In genomic region chr4:158671915-158672806, GRCh38 we compare ENCODE assay signal across 8 cellular contexts.
A peak's percentile ranks its signal among the peaks of the same experiment; 100 is the strongest.
DNase-seq lines count a peak whose midpoint lies in the region; ATAC-seq and FAIRE-seq lines count a peak whose summit lies in the region.

ETFDH (plus strand) TSS chr4:158672296; CDS start chr4:158672457, 161 bp downstream.

- peak within 1 kb of the TSS; percentile 84 to 98 (median 88) for H3K4me2 ChIP-seq in BLaER1 treated with 17β-estradiol and CSF1 and Interleukin-3, amounts not matched to agents 10 nM and 100 nM

- H3K9ac ChIP-seq in BLaER1 treated with 17β-estradiol and CSF1 and Interleukin-3, amounts not matched to agents 10 nM and 100 nM, result peak within 1 kb of the TSS; percentile 83 to 95 (median 90)

- H3K4me3 ChIP-seq in BLaER1 treated with 17β-estradiol and CSF1 and Interleukin-3, amounts not matched to agents 10 nM and 100 nM, result peak within 1 kb of the TSS; percentile 82 to 99 (median 92)

- FAIRE-seq in colon (lab: Jason Lieb, UNC), result peak; percentile 77

- ATAC-seq in HG03460 (IDR thresholded peaks at IDR 0.05; ENCODE audit: unreplicated experiment), result peak; percentile 85

- peak; percentile 76 for DNase-seq in GM19240 (ENCODE audit: insufficient read length, low spot score)
- peak; percentile 87 for DNase-seq in NCI-H524 treated with DMSO at 0.1 percent for 48 hours (lab: John Stamatoyannopoulos, UW)
- DNase-seq in activated CD4-positive, alpha-beta T cell treated with anti-CD3 and anti-CD28 coated beads for 48 hours, result peak; percentile 98
- peak; percentile 99 for DNase-seq in kidney glomerular epithelial cell (lab: John Stamatoyannopoulos, UW)
- peak; percentile 86 to 95 for DNase-seq in stimulated activated CD4-positive, alpha-beta T cell treated with anti-CD3 and anti-CD28 coated beads, Interleukin-1b, Interleukin-23, amount 100 ng/mL, for 1 hour (ENCODE audit: low read depth in 2 of 2)

- peaks cover 0 to 25% (median 5%) of the 10 kb centered on the region in 11 experiments; a peak in 7 of 22 replicates for H3K36me3 ChIP-seq in BLaER1 treated with 17β-estradiol and CSF1 and Interleukin-3, amounts not matched to agents 10 nM and 100 nM

- H3K9me3 ChIP-seq in BLaER1 treated with 17β-estradiol and CSF1 and Interleukin-3, amounts not matched to agents 10 nM and 100 nM (replicated peaks in 1 of 11), result no peaks in the 10 kb centered on the region

- H3K27me3 ChIP-seq in BLaER1 treated with 17β-estradiol and CSF1 and Interleukin-3, amounts not matched to agents 10 nM and 100 nM, result no peaks in the 10 kb centered on the region

- peak within 1 kb of the TSS; percentile 77 to 94 (median 90) for H3K27ac ChIP-seq in BLaER1 treated with 17β-estradiol and CSF1 and Interleukin-3, amounts not matched to agents 10 nM and 100 nM

- peaks cover 0 to 33% (median 0%) of the 10 kb centered on the region in 11 experiments; a peak in 9 of 22 replicates for H4K20me1 ChIP-seq in BLaER1 treated with 17β-estradiol and CSF1 and Interleukin-3, amounts not matched to agents 10 nM and 100 nM

- peaks cover 18 to 27% (median 25%) of the 10 kb centered on the region in 10 experiments for H3K4me1 ChIP-seq in BLaER1 treated with 17β-estradiol and CSF1 and Interleukin-3, amounts not matched to agents 10 nM and 100 nM

Comparison
In these comparisons a context has a peak if more than half of its experiments do, and no peak if none do; other contexts are left out.
1. Peak in every context shown above with its lines: DNase-seq, ATAC-seq, H3K4me3 ChIP-seq and H3K27ac ChIP-seq.